ENCODE assay signal across 1 cellular context in the genomic region with DNA sequence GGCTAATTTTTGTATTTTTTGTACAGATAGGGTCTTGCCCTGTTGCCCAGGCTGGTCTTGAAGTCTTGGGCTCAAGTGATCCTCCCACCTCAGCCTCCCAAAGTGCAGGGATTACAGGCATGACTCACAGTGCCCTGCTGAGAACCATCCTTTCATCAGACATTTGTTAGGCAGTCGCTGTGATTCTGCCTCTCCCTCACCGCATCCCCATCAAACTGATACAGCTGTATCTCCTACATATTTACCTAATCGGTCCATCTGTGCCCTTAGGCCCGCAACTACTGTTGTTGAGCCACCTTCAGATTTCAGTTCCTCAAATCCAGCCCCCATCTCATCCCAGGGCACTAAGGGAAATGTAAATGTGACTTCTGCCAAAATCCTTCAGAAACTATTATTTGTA.
TF ChIP-seq lines count a peak whose summit lies in the region.

No MANE protein-coding gene starts in this region.

TF ChIP-seq in K562, 482 proteins besides CTCF, POLR2A, EP300 and RAD21:
- no peak for TF ChIP-seq BRD4 (IDR thresholded peaks at IDR 0.05)
- no peak for TF ChIP-seq CBFA2T3 (IDR thresholded peaks at IDR 0.05)
- no peak for TF ChIP-seq ELF4 (CRISPR knock-in tag; IDR thresholded peaks at IDR 0.05)
- peak; percentile 38 to 41; a peak in 2 of 4 replicates for TF ChIP-seq KDM1A (IDR thresholded peaks at IDR 0.05)
- peak; percentile 32; the same call in 1 of the 2 replicates for TF ChIP-seq ZNF121 (CRISPR knock-in tag; conservative IDR thresholded peaks at IDR 0.05)
